Comparison of ENCODE assay signal across 15 cellular contexts in the genomic region with DNA sequence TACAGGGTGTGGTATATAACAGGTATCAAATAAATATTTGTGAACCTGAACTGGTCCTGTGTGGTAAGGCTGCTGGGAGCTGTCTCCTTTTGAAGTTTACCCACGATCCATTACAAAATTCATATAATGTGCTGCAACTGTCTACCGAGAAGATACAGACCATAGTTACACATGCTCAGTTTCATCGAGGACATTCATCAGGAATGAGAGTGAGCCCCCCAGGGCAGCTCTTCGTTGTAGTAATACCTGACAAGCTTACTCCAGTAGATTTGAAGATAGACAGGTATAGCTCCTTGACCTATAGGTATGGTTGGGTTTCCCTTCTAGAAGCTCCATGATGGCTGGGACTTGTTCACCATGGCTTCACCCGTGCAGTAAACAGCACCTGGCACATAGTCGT. TPM values are rescaled to one million over a fixed set of nuclear protein-coding genes. Genes with fewer than 3 reads are reported as not detected.
DNase-seq lines count a peak whose midpoint lies in the region; ATAC-seq and TF ChIP-seq lines count a peak whose summit lies in the region.
"Had no signal": no experiment of that assay in that cellular context is flagged by ENCODE, and none has a peak within 500 bp of the region (broad histone marks: within the 10 kb centered on the region; RNA-seq: fewer than 3 reads in every experiment).

No MANE protein-coding gene starts in this region.

- DNase-seq in T-helper 1 cell, result no peak
- DNase-seq in OCI-LY7 (ENCODE audit: low spot score), result no peak
- DNase-seq in effector memory CD4-positive, alpha-beta T cell, result no peak
- DNase-seq in stimulated activated effector memory CD8-positive, alpha-beta T cell treated with anti-CD3 and anti-CD28 coated beads, Interleukin-12 subunit alpha, Interleukin-12 subunit beta, amount 100 ng/mL, for 72 hours (ENCODE audit: low spot score in 2 of 2), result no peak
- no peak for DNase-seq in kidney glomerular epithelial cell (lab: John Stamatoyannopoulos, UW)
- no peak for DNase-seq in dermis blood vessel endothelial cell
- DNase-seq: cortex of kidney, Kasumi-1, NCI-H2029 treated with DMSO at 0.1 percent for 48 hours, substantia nigra, WERI-Rb-1 had no signal

- H3K79me2 ChIP-seq in OCI-LY7 (ENCODE audit: insufficient read depth, low read depth, low read length), result no peaks in the 10 kb centered on the region

- H3K9me3 ChIP-seq in OCI-LY7 (ENCODE audit: low read length), result no peaks in the 10 kb centered on the region
- H3K9me3 ChIP-seq in effector memory CD4-positive, alpha-beta T cell (ENCODE audit: control insufficient read depth, low read length), result no peaks in the 10 kb centered on the region

- peaks cover 53% of the 10 kb centered on the region for H3K4me1 Mint-ChIP-seq in T-helper 1 cell treated with Interleukin-12 subunit alpha and Interleukin-12 subunit beta and Interleukin-4 antibody, amounts not matched to agents 30 μg/mL and 1 μg/mL, for 36 hours (ENCODE audit: low read depth)
- H3K4me1 Mint-ChIP-seq in stimulated activated effector memory CD8-positive, alpha-beta T cell treated with anti-CD3 and anti-CD28 coated beads, Interleukin-12 subunit alpha, Interleukin-12 subunit beta, amount 100 ng/mL, for 72 hours, result peaks cover 64% of the 10 kb centered on the region

- peaks cover 10% of the 10 kb centered on the region for H3K9me3 Mint-ChIP-seq in T-helper 1 cell treated with Interleukin-12 subunit alpha and Interleukin-12 subunit beta and Interleukin-4 antibody, amounts not matched to agents 30 μg/mL and 1 μg/mL, for 36 hours
- peaks cover 1% of the 10 kb centered on the region for H3K9me3 Mint-ChIP-seq in stimulated activated effector memory CD8-positive, alpha-beta T cell treated with anti-CD3 and anti-CD28 coated beads, Interleukin-12 subunit alpha, Interleukin-12 subunit beta, amount 100 ng/mL, for 72 hours

- H3K36me3 Mint-ChIP-seq in T-helper 1 cell treated with Interleukin-12 subunit alpha and Interleukin-12 subunit beta and Interleukin-4 antibody, amounts not matched to agents 30 μg/mL and 1 μg/mL, for 36 hours (ENCODE audit: low read depth), result peaks cover 42% of the 10 kb centered on the region
- peaks cover 38% of the 10 kb centered on the region for H3K36me3 Mint-ChIP-seq in stimulated activated effector memory CD8-positive, alpha-beta T cell treated with anti-CD3 and anti-CD28 coated beads, Interleukin-12 subunit alpha, Interleukin-12 subunit beta, amount 100 ng/mL, for 72 hours

- POLR2A ChIA-PET in OCI-LY7 (lab: Charles Lee), result interaction anchor here (0.9 to 1.2 kb wide), 3 partner anchors 8 to 10 kb away, joined by 3 to 6 read pairs (median 3); no protein-coding TSS in a partner anchor

- no peak overlapping the region for H3K27ac ChIP-seq in OCI-LY7 (ENCODE audit: low read depth, low read length, poor library complexity, severe bottlenecking)
- H3K27ac ChIP-seq in effector memory CD4-positive, alpha-beta T cell (ENCODE audit: insufficient read depth, low read length, poor library complexity, severe bottlenecking), result peak overlapping the region; percentile 57
- H3K27ac ChIP-seq: 22Rv1, WERI-Rb-1 had no signal

- H3K27ac Mint-ChIP-seq in T-helper 1 cell treated with Interleukin-12 subunit alpha and Interleukin-12 subunit beta and Interleukin-4 antibody, amounts not matched to agents 30 μg/mL and 1 μg/mL, for 36 hours, result peak overlapping the region; percentile 86
- H3K27ac Mint-ChIP-seq in stimulated activated effector memory CD8-positive, alpha-beta T cell treated with anti-CD3 and anti-CD28 coated beads, Interleukin-12 subunit alpha, Interleukin-12 subunit beta, amount 100 ng/mL, for 72 hours, result peak overlapping the region; percentile 94

- H3K4me2 ChIP-seq in OCI-LY7 (ENCODE audit: low read length), result no peak overlapping the region

- intact Hi-C loops in OCI-LY7 (cut with micrococcal nuclease; ENCODE audit: unreplicated experiment), result no loop called here

- H3K27me3 ChIP-seq in effector memory CD4-positive, alpha-beta T cell (replicated peaks; ENCODE audit: control insufficient read depth, insufficient read depth, low read length, poor library complexity, severe bottlenecking), result no peaks in the 10 kb centered on the region

- no peaks in the 10 kb centered on the region for H3K9me2 ChIP-seq in OCI-LY7 (ENCODE audit: insufficient read depth, low read length)

- no peaks in the 10 kb centered on the region for H4K20me1 ChIP-seq in OCI-LY7 (ENCODE audit: insufficient read depth, low read length)

- BruUV-seq in OCI-LY7 (replicated peaks; lab: Mats Ljungman, UMichigan), result no TSS peak

- H3K4me1 ChIP-seq in OCI-LY7 (ENCODE audit: insufficient read depth, low read length, poor library complexity, severe bottlenecking), result peaks cover 9% of the 10 kb centered on the region
- peaks cover 13% of the 10 kb centered on the region for H3K4me1 ChIP-seq in effector memory CD4-positive, alpha-beta T cell (ENCODE audit: control insufficient read depth, insufficient read depth, low read length, poor library complexity, severe bottlenecking)

- H3K4me3 Mint-ChIP-seq in T-helper 1 cell treated with Interleukin-12 subunit alpha and Interleukin-12 subunit beta and Interleukin-4 antibody, amounts not matched to agents 30 μg/mL and 1 μg/mL, for 36 hours, result peak overlapping the region; percentile 55
- H3K4me3 Mint-ChIP-seq in stimulated activated effector memory CD8-positive, alpha-beta T cell treated with anti-CD3 and anti-CD28 coated beads, Interleukin-12 subunit alpha, Interleukin-12 subunit beta, amount 100 ng/mL, for 72 hours, result peak overlapping the region; percentile 61

- peaks cover 27% of the 10 kb centered on the region for H3K27me3 Mint-ChIP-seq in T-helper 1 cell treated with Interleukin-12 subunit alpha and Interleukin-12 subunit beta and Interleukin-4 antibody, amounts not matched to agents 30 μg/mL and 1 μg/mL, for 36 hours (ENCODE audit: low read depth)

- CTCF ChIA-PET in OCI-LY7 (lab: Charles Lee; ENCODE audit: unreplicated experiment), result no interaction called here

- no peaks in the 10 kb centered on the region for H3K36me3 ChIP-seq in OCI-LY7 (ENCODE audit: insufficient read depth, low read length)
- no peaks in the 10 kb centered on the region for H3K36me3 ChIP-seq in effector memory CD4-positive, alpha-beta T cell (ENCODE audit: control insufficient read depth, insufficient read depth, low read length)
- H3K36me3 ChIP-seq: WERI-Rb-1 had no signal

- TF ChIP-seq CTCF in OCI-LY7 (conservative IDR thresholded peaks at IDR 0.05; ENCODE audit: low read length), result no peak

- peak overlapping the region; percentile 25; the same call in 1 of the 2 replicates for H2AFZ ChIP-seq in OCI-LY7 (ENCODE audit: low read length)

- no peak for ATAC-seq in stimulated activated effector memory CD8-positive, alpha-beta T cell treated with anti-CD3 and anti-CD28 coated beads, Interleukin-12 subunit alpha, Interleukin-12 subunit beta, amount 100 ng/mL, for 72 hours
- no peak for ATAC-seq in GM19452 (IDR thresholded peaks at IDR 0.05; ENCODE audit: unreplicated experiment)

- no peak overlapping the region for H3K4me3 ChIP-seq in OCI-LY7 (ENCODE audit: low read depth, low read length, poor library complexity, severe bottlenecking)
- H3K4me3 ChIP-seq in effector memory CD4-positive, alpha-beta T cell (ENCODE audit: insufficient read depth, low read depth, low read length, poor library complexity, severe bottlenecking), result no peak overlapping the region
- H3K4me3 ChIP-seq: SK-N-MC had no signal

RNA-seq across cellular contexts. Expression of a gene that starts 25.7 kb away (rescaled TPM):
- 0.21 and 2.6 TPM in 2 replicates for total RNA-seq in OCI-LY7 (2014; rRNA removed; shearing (Covaris generic))
- total RNA-seq in OCI-LY7 (2022), result 8.4 and 8.9 TPM in 2 replicates
- total RNA-seq in dermis blood vessel endothelial cell, result 0.51 and 0.79 TPM in 2 replicates
